In genomic region chr20:13302647-13303425, GRCh38 we compare ENCODE assay signal across 8 cellular contexts.
DNase-seq lines count a peak whose midpoint lies in the region; ATAC-seq and TF ChIP-seq lines count a peak whose summit lies in the region.

No MANE protein-coding gene starts in this region.

- H3K36me3 Mint-ChIP-seq in stimulated activated memory B cell treated with anti-CD40 and anti-IgM and Interleukin-4, amounts not matched to agents 10 μg/mL and 1 μg/mL and 100 μg/mL, for 72 hours = no peaks in the 10 kb centered on the region

- no peak overlapping the region for H3K27ac Mint-ChIP-seq in stimulated activated memory B cell treated with anti-CD40 and anti-IgM and Interleukin-4, amounts not matched to agents 10 μg/mL and 1 μg/mL and 100 μg/mL, for 72 hours

- H3K9me3 Mint-ChIP-seq in stimulated activated memory B cell treated with anti-CD40 and anti-IgM and Interleukin-4, amounts not matched to agents 10 μg/mL and 1 μg/mL and 100 μg/mL, for 72 hours = no peaks in the 10 kb centered on the region

- ATAC-seq in GM18511 (IDR thresholded peaks at IDR 0.05; ENCODE audit: unreplicated experiment) (peak; percentile 94), HG02973 (IDR thresholded peaks at IDR 0.05; ENCODE audit: unreplicated experiment) (peak; percentile 84)
- no peak for ATAC-seq in stimulated activated memory B cell treated with anti-CD40 and anti-IgM and Interleukin-4, amounts not matched to agents 10 μg/mL and 1 μg/mL and 100 μg/mL, for 72 hours

- CTCF ChIA-PET in AG04449 (lab: Yijun Ruan, JAX) = interaction anchor here (0.7 to 2.3 kb wide), 16 partner anchors 10 to 378 kb away, joined by 3 to 19 read pairs (median 5); no protein-coding TSS in a partner anchor

- peak; percentile 62 for TF ChIP-seq CTCF in AG04449 (IDR thresholded peaks at IDR 0.05; ENCODE audit: insufficient read depth, low read length, missing control alignments)

- POLR2A ChIA-PET in AG04449 (lab: Yijun Ruan, JAX) = no interaction called here

- DNase-seq in AG04449 (ENCODE audit: low read depth, low spot score) = no peak
- peak; percentile 18 for DNase-seq in NCI-H345 treated with DMSO at 0.1 percent for 48 hours (lab: John Stamatoyannopoulos, UW; ENCODE audit: unreplicated experiment)
- peak; percentile 32 for DNase-seq in activated T-cell treated with anti-CD3 and anti-CD28 coated beads for 48 hours (ENCODE audit: low read depth)
- DNase-seq in glomerular visceral epithelial cell (ENCODE audit: extremely low spot score) = peak; percentile 37
- DNase-seq in stimulated activated CD4-positive, alpha-beta T cell treated with anti-CD3 and anti-CD28 coated beads, Interleukin-15, amount 100 ng/mL, for 24 hours = peak; percentile 62

- no peak overlapping the region for H3K4me3 Mint-ChIP-seq in stimulated activated memory B cell treated with anti-CD40 and anti-IgM and Interleukin-4, amounts not matched to agents 10 μg/mL and 1 μg/mL and 100 μg/mL, for 72 hours

- H3K4me1 Mint-ChIP-seq in stimulated activated memory B cell treated with anti-CD40 and anti-IgM and Interleukin-4, amounts not matched to agents 10 μg/mL and 1 μg/mL and 100 μg/mL, for 72 hours = no peaks in the 10 kb centered on the region

- H3K4me3 ChIP-seq in AG04449 (ENCODE audit: low read depth, low read length) = no peak overlapping the region

- H3K27me3 Mint-ChIP-seq in stimulated activated memory B cell treated with anti-CD40 and anti-IgM and Interleukin-4, amounts not matched to agents 10 μg/mL and 1 μg/mL and 100 μg/mL, for 72 hours = no peaks in the 10 kb centered on the region
